ENCODE assay signal across 8 cellular contexts in genomic region chr6:144095134-144096002, GRCh38. TPM values are rescaled to one million over a fixed set of nuclear protein-coding genes. Genes with fewer than 3 reads are reported as not detected.
DNase-seq lines count a peak whose midpoint lies in the region; ATAC-seq and TF ChIP-seq lines count a peak whose summit lies in the region.

TSS of gene SF3B5 (minus strand) at chr6:144095573. CDS start at chr6:144095497, 76 bp downstream.

- H3K9me3 ChIP-seq in PC-3 (ENCODE audit: low read length), result no peaks in the 10 kb centered on the region
- H3K9me3 ChIP-seq in mononuclear cell (ENCODE audit: low read depth, low read length), result no peaks in the 10 kb centered on the region

- H3K36me3 ChIP-seq in PC-3 (ENCODE audit: low read depth, low read length), result no peaks in the 10 kb centered on the region

- DNase-seq in DMS114 treated with DMSO at 0.1 percent for 48 hours (lab: John Stamatoyannopoulos, UW; ENCODE audit: unreplicated experiment), result peak; percentile 91
- peak; percentile 99 for DNase-seq in PC-3
- DNase-seq in activated T-cell treated with anti-CD3 and anti-CD28 coated beads for 48 hours (ENCODE audit: low read depth), result peak; percentile 93
- DNase-seq in epithelial cell of esophagus (ENCODE audit: low read depth), result peak; percentile 100
- DNase-seq in stimulated activated CD8-positive, alpha-beta memory T cell treated with anti-CD3 and anti-CD28 coated beads, Interleukin-4, amount 100 ng/mL, for 1 hour (ENCODE audit: low read depth in 2 of 2, low spot score in 1 of 2), result peak; percentile 94 to 95

- H4K20me1 ChIP-seq in PC-3 (ENCODE audit: low read length), result 0 out of 2 replicates have a peak, but pooled peaks cover 5% of the 10 kb centered on the region

- H3K4me1 ChIP-seq in PC-3 (ENCODE audit: insufficient read depth, low read length) (peaks cover 19% of the 10 kb centered on the region), mononuclear cell (ENCODE audit: insufficient read depth, low read length) (peaks cover 24% of the 10 kb centered on the region)

- no peaks in the 10 kb centered on the region for H3K9me2 ChIP-seq in PC-3 (replicated peaks; ENCODE audit: low read length)

- H3K27me3 ChIP-seq in PC-3 (ENCODE audit: low read length) (no peaks in the 10 kb centered on the region), mononuclear cell (ENCODE audit: insufficient read depth, low read length) (no peaks in the 10 kb centered on the region)

- peak within 1 kb of the TSS; percentile 28 for H3K27ac ChIP-seq in PC-3 (ENCODE audit: low read length)

- intact Hi-C loops in PC-3 (cut with micrococcal nuclease), result no loop called here

- POLR2A ChIA-PET in PC-3 (lab: Charles Lee; ENCODE audit: unreplicated experiment), result no interaction called here

- H2AFZ ChIP-seq in PC-3 (ENCODE audit: low read length), result peak within 1 kb of the TSS; percentile 95

- H3K9ac ChIP-seq in PC-3 (ENCODE audit: low read length), result peak within 1 kb of the TSS; percentile 84

- peak within 1 kb of the TSS; percentile 84 for H3K4me2 ChIP-seq in PC-3 (ENCODE audit: low read length)

- no peak for TF ChIP-seq CTCF in PC-3 (conservative IDR thresholded peaks at IDR 0.05; ENCODE audit: low read depth, low read length)
- no peak for TF ChIP-seq CTCF in epithelial cell of esophagus (IDR thresholded peaks at IDR 0.05; ENCODE audit: insufficient read depth, low read depth, low read length, missing control alignments)

- TSS peak; percentile 94 for BruUV-seq in PC-3 (replicated peaks; lab: Mats Ljungman, UMichigan)

- TF ChIP-seq EP300 in Ishikawa (IDR thresholded peaks at IDR 0.05; ENCODE audit: borderline replicate concordance), result 0 out of 2 replicates have a peak, but pooled peaks have one; percentile 27

- TF ChIP-seq RAD21 in Ishikawa (IDR thresholded peaks at IDR 0.05; ENCODE audit: low read depth), result no peak

- ATAC-seq in GM21576 (IDR thresholded peaks at IDR 0.05; ENCODE audit: unreplicated experiment) (peak; percentile 96), PC-3 (peak; percentile 98)

- no peaks in the 10 kb centered on the region for H3F3A ChIP-seq in PC-3 (ENCODE audit: low read length, unreplicated experiment)

- H3K79me2 ChIP-seq in PC-3 (ENCODE audit: low read length), result peaks cover 31% of the 10 kb centered on the region

- H3K4me3 ChIP-seq in PC-3 (ENCODE audit: low read length) (peak within 1 kb of the TSS; percentile 93), epithelial cell of esophagus (ENCODE audit: low read length) (peak within 1 kb of the TSS; percentile 98), mononuclear cell (ENCODE audit: low read length) (peak within 1 kb of the TSS; percentile 91)

- CTCF ChIA-PET in PC-3 (lab: Charles Lee), result no interaction called here

TF ChIP-seq in Ishikawa, 13 proteins besides CTCF, POLR2A, EP300 and RAD21:
- peak; percentile 32; the same call in 1 of the 2 replicates for TF ChIP-seq FOXM1 (IDR thresholded peaks at IDR 0.05; ENCODE audit: borderline replicate concordance, low read depth)
- 0 out of 2 replicates have a peak, but pooled peaks have one; percentile 3 for TF ChIP-seq TEAD4 (IDR thresholded peaks at IDR 0.05)
- TF ChIP-seq MAX (IDR thresholded peaks at IDR 0.05), result peak; percentile 68
- TF ChIP-seq YY1 (IDR thresholded peaks at IDR 0.05; ENCODE audit: low read depth), result peak; percentile 54; the same call in 1 of the 2 replicates
- TF ChIP-seq EGR1 (IDR thresholded peaks at IDR 0.05), result no peak
- TF ChIP-seq TCF12 (IDR thresholded peaks at IDR 0.05; ENCODE audit: low read depth), result peak; percentile 67
- no peak for TF ChIP-seq USF1 (IDR thresholded peaks at IDR 0.05)
- TF ChIP-seq TAF1 (IDR thresholded peaks at IDR 0.05; ENCODE audit: low read depth), result peak; percentile 97
- peak; percentile 99 for TF ChIP-seq CREB1 (IDR thresholded peaks at IDR 0.05; ENCODE audit: low read depth)

RNA-seq across cellular contexts. Expression of gene SF3B5, which starts in this region (rescaled TPM):
- total RNA-seq in PC-3 (2014; rRNA removed) (124 and 139 TPM in 2 replicates), mononuclear cell (86.1 TPM)

Comparison
In these comparisons a context has a peak if more than half of its experiments do, and no peak if none do; other contexts are left out.
1. Peak in every context shown above with its lines: DNase-seq, ATAC-seq, H3K4me3 ChIP-seq and H3K27ac ChIP-seq.